Comparison of ENCODE assay signal across 1 cellular context in the genomic region with DNA sequence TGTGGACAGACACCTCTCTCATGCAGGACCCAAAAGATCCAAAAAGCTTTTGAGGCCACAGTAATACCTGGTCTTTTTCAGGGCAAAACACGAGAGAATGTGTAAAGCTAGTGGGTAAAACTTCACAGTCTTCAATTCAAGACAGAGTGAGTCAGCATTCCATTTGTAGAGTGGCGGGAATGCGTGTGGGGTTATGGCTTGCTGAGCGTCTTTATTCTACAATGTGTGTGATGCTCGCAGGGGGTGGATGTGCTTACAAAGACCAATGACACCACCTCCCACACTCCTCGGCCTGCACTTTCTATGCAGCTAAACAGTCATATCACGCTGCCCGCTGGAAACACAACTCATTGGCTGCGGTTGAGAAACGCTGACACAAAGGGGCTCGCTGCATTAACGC.
A peak's percentile ranks its signal among the peaks of the same experiment; 100 is the strongest.
TF ChIP-seq lines count a peak whose summit lies in the region.

No MANE protein-coding gene starts in this region.

TF ChIP-seq in H1, 55 proteins besides CTCF, POLR2A, EP300 and RAD21 (continued from another document):
- no peak for TF ChIP-seq EGR1 (IDR thresholded peaks at IDR 0.05; ENCODE audit: borderline replicate concordance, low read depth, low read length)
- peak; percentile 74; the same call in 1 of the 2 replicates for TF ChIP-seq MAFK (IDR thresholded peaks at IDR 0.05; ENCODE audit: low read depth, low read length)
- TF ChIP-seq SAP30 (IDR thresholded peaks at IDR 0.05; ENCODE audit: insufficient read depth, insufficient replicate concordance, low read length), result no peak
- no peak for TF ChIP-seq SIRT6 (IDR thresholded peaks at IDR 0.05; ENCODE audit: low read length)
- no peak for TF ChIP-seq JUN (IDR thresholded peaks at IDR 0.05; ENCODE audit: low read depth, low read length)
- TF ChIP-seq, protein P1, sequence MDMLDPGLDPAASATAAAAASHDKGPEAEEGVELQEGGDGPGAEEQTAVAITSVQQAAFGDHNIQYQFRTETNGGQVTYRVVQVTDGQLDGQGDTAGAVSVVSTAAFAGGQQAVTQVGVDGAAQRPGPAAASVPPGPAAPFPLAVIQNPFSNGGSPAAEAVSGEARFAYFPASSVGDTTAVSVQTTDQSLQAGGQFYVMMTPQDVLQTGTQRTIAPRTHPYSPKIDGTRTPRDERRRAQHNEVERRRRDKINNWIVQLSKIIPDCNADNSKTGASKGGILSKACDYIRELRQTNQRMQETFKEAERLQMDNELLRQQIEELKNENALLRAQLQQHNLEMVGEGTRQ (IDR thresholded peaks at IDR 0.05; ENCODE audit: low read length), result no peak
- TF ChIP-seq KDM5A (IDR thresholded peaks at IDR 0.05; ENCODE audit: low read length), result no peak
- no peak for TF ChIP-seq CHD2 (IDR thresholded peaks at IDR 0.05; ENCODE audit: low read length)
- no peak for TF ChIP-seq TBP (IDR thresholded peaks at IDR 0.05; ENCODE audit: low read depth, low read length)
- TF ChIP-seq RXRA (IDR thresholded peaks at IDR 0.05; ENCODE audit: insufficient read depth, low read depth, low read length), result no peak
- TF ChIP-seq ASH2L (IDR thresholded peaks at IDR 0.05; ENCODE audit: low read length), result no peak
- TF ChIP-seq TAF7 (optimal IDR thresholded peaks at IDR 0.05; ENCODE audit: borderline replicate concordance, low read depth, low read length), result no peak
- no peak for TF ChIP-seq BRCA1 (IDR thresholded peaks at IDR 0.05; ENCODE audit: low read depth, low read length)
- TF ChIP-seq, protein P2, sequence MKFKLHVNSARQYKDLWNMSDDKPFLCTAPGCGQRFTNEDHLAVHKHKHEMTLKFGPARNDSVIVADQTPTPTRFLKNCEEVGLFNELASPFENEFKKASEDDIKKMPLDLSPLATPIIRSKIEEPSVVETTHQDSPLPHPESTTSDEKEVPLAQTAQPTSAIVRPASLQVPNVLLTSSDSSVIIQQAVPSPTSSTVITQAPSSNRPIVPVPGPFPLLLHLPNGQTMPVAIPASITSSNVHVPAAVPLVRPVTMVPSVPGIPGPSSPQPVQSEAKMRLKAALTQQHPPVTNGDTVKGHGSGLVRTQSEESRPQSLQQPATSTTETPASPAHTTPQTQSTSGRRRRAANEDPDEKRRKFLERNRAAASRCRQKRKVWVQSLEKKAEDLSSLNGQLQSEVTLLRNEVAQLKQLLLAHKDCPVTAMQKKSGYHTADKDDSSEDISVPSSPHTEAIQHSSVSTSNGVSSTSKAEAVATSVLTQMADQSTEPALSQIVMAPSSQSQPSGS (IDR thresholded peaks at IDR 0.05; ENCODE audit: low read length), result no peak
- TF ChIP-seq CHD1 (IDR thresholded peaks at IDR 0.05; ENCODE audit: low read depth, low read length), result no peak
- TF ChIP-seq, protein P3, sequence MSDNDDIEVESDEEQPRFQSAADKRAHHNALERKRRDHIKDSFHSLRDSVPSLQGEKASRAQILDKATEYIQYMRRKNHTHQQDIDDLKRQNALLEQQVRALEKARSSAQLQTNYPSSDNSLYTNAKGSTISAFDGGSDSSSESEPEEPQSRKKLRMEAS (IDR thresholded peaks at IDR 0.05), result 0 out of 2 replicates have a peak, but pooled peaks have one; percentile 30
- TF ChIP-seq, protein P4, sequence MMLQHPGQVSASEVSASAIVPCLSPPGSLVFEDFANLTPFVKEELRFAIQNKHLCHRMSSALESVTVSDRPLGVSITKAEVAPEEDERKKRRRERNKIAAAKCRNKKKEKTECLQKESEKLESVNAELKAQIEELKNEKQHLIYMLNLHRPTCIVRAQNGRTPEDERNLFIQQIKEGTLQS (IDR thresholded peaks at IDR 0.05; ENCODE audit: insufficient read depth, low read depth, low read length), result no peak
- TF ChIP-seq CREB1 (IDR thresholded peaks at IDR 0.05), result no peak
- TF ChIP-seq HDAC2 (IDR thresholded peaks at IDR 0.05; ENCODE audit: borderline replicate concordance in 1 of 2, low read depth in 2 of 2, low read length in 2 of 2), result no peak
- TF ChIP-seq TEAD4 (IDR thresholded peaks at IDR 0.05; ENCODE audit: low read depth, low read length), result 0 out of 2 replicates have a peak, but pooled peaks have one; percentile 6
- TF ChIP-seq EZH2 (IDR thresholded peaks at IDR 0.05; ENCODE audit: low read depth, low read length, severe bottlenecking), result no peak
- TF ChIP-seq SP2 (IDR thresholded peaks at IDR 0.05; ENCODE audit: low read length), result no peak
TF ChIP-seq in H1: peak in this region for 5.
